14 cellular contexts compared by ENCODE assay signal in the genomic region with DNA sequence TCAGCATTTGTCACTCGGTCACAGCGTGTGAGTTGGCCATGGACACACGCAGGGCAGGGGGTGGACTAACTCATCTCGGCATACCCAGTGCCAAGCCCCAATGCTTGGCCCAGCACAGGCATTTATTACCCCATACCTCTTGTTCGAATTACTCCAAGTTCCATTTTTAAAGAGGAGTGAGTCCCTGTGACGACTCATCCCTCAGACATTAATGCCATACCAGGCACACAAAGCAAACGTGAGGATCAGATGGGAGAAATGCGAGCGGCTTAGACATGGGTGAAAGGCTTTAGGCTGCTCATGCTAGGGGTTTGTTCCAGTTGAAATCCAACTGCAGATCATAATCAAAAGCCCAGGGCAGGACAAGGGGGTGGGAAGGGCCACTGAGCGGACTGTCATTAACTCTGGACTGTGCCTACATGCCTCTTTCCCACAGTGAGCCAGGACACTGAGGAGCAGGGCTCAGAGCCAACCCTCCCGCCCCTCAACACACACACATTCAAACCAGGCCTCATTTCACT.
DNase-seq lines count a peak whose midpoint lies in the region; ATAC-seq and TF ChIP-seq lines count a peak whose summit lies in the region.
"Had no signal": no experiment of that assay in that cellular context is flagged by ENCODE, and none has a peak within 500 bp of the region (broad histone marks: within the 10 kb centered on the region; RNA-seq: fewer than 3 reads in every experiment).

No MANE protein-coding gene starts in this region.

- DNase-seq in AG10803 (ENCODE audit: low read depth): peak; percentile 81
- peak; percentile 85 for DNase-seq in GM23248
- DNase-seq in WERI-Rb-1: peak; percentile 61
- peak; percentile 65 for DNase-seq in islet precursor cell
- DNase-seq in KBM-7: no peak
- DNase-seq in RPMI8226: no peak
- DNase-seq in MV-4-11 (lab: John Stamatoyannopoulos, UW): no peak
- DNase-seq: activated T-cell treated with anti-CD3 and anti-CD28 coated beads, Interleukin-2, amount 50 U/mL, for 1 hour; naive B cell had no signal

- no peaks in the 10 kb centered on the region for H4K20me1 ChIP-seq in GM23248 (ENCODE audit: insufficient read depth)
- H4K20me1 ChIP-seq: BLaER1 treated with 17β-estradiol and CSF1 and Interleukin-3, amounts not matched to agents 10 nM and 100 nM had no signal

- no peaks in the 10 kb centered on the region for H3K79me2 ChIP-seq in GM23248 (ENCODE audit: insufficient read depth)

- H3F3A ChIP-seq in GM23248 (ENCODE audit: insufficient read depth): peaks cover 53% of the 10 kb centered on the region

- TF ChIP-seq CTCF in AG10803 (conservative IDR thresholded peaks at IDR 0.05; ENCODE audit: low read length): no peak
- TF ChIP-seq CTCF in WERI-Rb-1 (IDR thresholded peaks at IDR 0.05; ENCODE audit: low read depth, low read length): no peak

- 9 to 11% methylated on average over 11 of the region's 11 CpGs for WGBS in GM23248 (ENCODE audit: low coverage in 1 of 2, low lambda C conversion rate in 2 of 2, missing lambda C conversion rate in 2 of 2), 2 experiments

- no peaks in the 10 kb centered on the region for H3K9me2 ChIP-seq in GM23248 (ENCODE audit: insufficient read depth)

- peak overlapping the region; percentile 43; the same call in 1 of the 2 replicates for H3K9ac ChIP-seq in GM23248
- H3K9ac ChIP-seq: BLaER1 treated with 17β-estradiol and CSF1 and Interleukin-3, amounts not matched to agents 10 nM and 100 nM had no signal

- H3K36me3 ChIP-seq in GM23248 (ENCODE audit: low read depth) (no peaks in the 10 kb centered on the region), WERI-Rb-1 (no peaks in the 10 kb centered on the region)
- H3K36me3 ChIP-seq: BLaER1 treated with 17β-estradiol and CSF1 and Interleukin-3, amounts not matched to agents 10 nM and 100 nM had no signal

- no peaks in the 10 kb centered on the region for H3K9me3 ChIP-seq in GM23248 (ENCODE audit: low read depth)
- H3K9me3 ChIP-seq in WERI-Rb-1 (ENCODE audit: severe bottlenecking): no peaks in the 10 kb centered on the region
- H3K9me3 ChIP-seq: BLaER1 treated with 17β-estradiol and CSF1 and Interleukin-3, amounts not matched to agents 10 nM and 100 nM had no signal

- H3K27ac ChIP-seq in GM23248 (peak overlapping the region; percentile 75), WERI-Rb-1 (no peak overlapping the region)
- H3K27ac ChIP-seq: BLaER1 treated with 17β-estradiol and CSF1 and Interleukin-3, amounts not matched to agents 10 nM and 100 nM; coronary artery had no signal

- peak overlapping the region; percentile 45 for H3K4me2 ChIP-seq in GM23248 (ENCODE audit: unreplicated experiment)
- H3K4me2 ChIP-seq: BLaER1 treated with 17β-estradiol and CSF1 and Interleukin-3, amounts not matched to agents 10 nM and 100 nM had no signal

- H3K4me3 ChIP-seq in AG10803 (ENCODE audit: low read length) (no peak overlapping the region), GM23248 (no peak overlapping the region), WERI-Rb-1 (ENCODE audit: low read depth, low read length) (no peak overlapping the region)
- H3K4me3 ChIP-seq: BLaER1 treated with 17β-estradiol and CSF1 and Interleukin-3, amounts not matched to agents 10 nM and 100 nM; coronary artery had no signal

- in situ Hi-C loops in GM23248 (cut with MboI): no loop called here
- in situ Hi-C loops in KBM-7 (cut with MboI; ENCODE audit: low pct_unique_long_range_greater_than_20kb, low sequenced_read_pairs): no loop called here

- no peaks in the 10 kb centered on the region for H3K27me3 ChIP-seq in GM23248 (replicated peaks; ENCODE audit: insufficient read depth)
- no peaks in the 10 kb centered on the region for H3K27me3 ChIP-seq in WERI-Rb-1 (ENCODE audit: insufficient read depth, low read depth, severe bottlenecking)
- H3K27me3 ChIP-seq: BLaER1 treated with 17β-estradiol and CSF1 and Interleukin-3, amounts not matched to agents 10 nM and 100 nM had no signal

- H3K4me1 ChIP-seq in GM23248 (ENCODE audit: insufficient read depth): peaks cover 51% of the 10 kb centered on the region
- H3K4me1 ChIP-seq: BLaER1 treated with 17β-estradiol and CSF1 and Interleukin-3, amounts not matched to agents 10 nM and 100 nM had no signal

- H2AFZ ChIP-seq in GM23248: peak overlapping the region; percentile 64

- ATAC-seq in GM18517 (IDR thresholded peaks at IDR 0.05; ENCODE audit: unreplicated experiment): no peak
- ATAC-seq: activated CD4-positive, CD25-positive, alpha-beta regulatory T cell treated with anti-CD3 and anti-CD28 coated beads, Interleukin-2, amount 50 U/mL, for 24 hours; sciatic nerve had no signal

Comparison
In these comparisons a context has a peak if more than half of its experiments do, and no peak if none do; other contexts are left out.
1. DNase-seq: peak in AG10803 (single experiment), GM23248 (single experiment), WERI-Rb-1 (single experiment) and islet precursor cell (single experiment); none in KBM-7 (single experiment), RPMI8226 (single experiment) and MV-4-11 (single experiment).